ENCODE assay signal across 31 cellular contexts in genomic region chr11:22669368-22669767, GRCh38.
"Had no signal": no experiment of that assay in that cellular context is flagged by ENCODE, and none has a peak within 500 bp of the region (broad histone marks: within the 10 kb centered on the region; RNA-seq: fewer than 3 reads in every experiment).

No MANE protein-coding gene starts in this region.

- H3K4me3 ChIP-seq: ascending aorta, cardiac muscle cell had no signal

- H3K27ac Mint-ChIP-seq: activated B cell treated with CpG ODN at 0.5 μM for 24 hours; activated CD4-positive, alpha-beta memory T cell treated with anti-CD3 and anti-CD28 coated beads for 36 hours; activated naive CD4-positive, alpha-beta T cell treated with anti-CD3 and anti-CD28 coated beads, Interleukin-2, amount 50 U/mL, for 24 hours; activated naive CD8-positive, alpha-beta T cell treated with anti-CD3 and anti-CD28 coated beads, Interleukin-2, amount 10 ng/mL, durations not matched to agents 7 days and 5 days had no signal

- H3K36me3 Mint-ChIP-seq: activated CD4-positive, alpha-beta memory T cell treated with anti-CD3 and anti-CD28 coated beads for 36 hours; activated naive CD4-positive, alpha-beta T cell treated with anti-CD3 and anti-CD28 coated beads, Interleukin-2, amount 50 U/mL, for 24 hours; activated naive CD8-positive, alpha-beta T cell treated with anti-CD3 and anti-CD28 coated beads, Interleukin-2, amount 10 ng/mL, durations not matched to agents 7 days and 5 days had no signal

- H3K9me3 Mint-ChIP-seq: activated B cell treated with CpG ODN at 0.5 μM for 24 hours; activated CD4-positive, alpha-beta memory T cell treated with anti-CD3 and anti-CD28 coated beads for 36 hours; activated naive CD4-positive, alpha-beta T cell treated with anti-CD3 and anti-CD28 coated beads, Interleukin-2, amount 50 U/mL, for 24 hours; activated naive CD8-positive, alpha-beta T cell treated with anti-CD3 and anti-CD28 coated beads, Interleukin-2, amount 10 ng/mL, durations not matched to agents 7 days and 5 days; activated T-cell treated with anti-CD3 and anti-CD28 coated beads, Interleukin-2, amount 50 U/mL, for 4 hours had no signal

- H3K27ac ChIP-seq: ascending aorta, cardiac muscle cell, VCaP had no signal

- H3K9me3 ChIP-seq: ascending aorta had no signal

- DNase-seq: activated B cell treated with CpG ODN at 0.5 μM for 24 hours; activated CD4-positive, alpha-beta memory T cell treated with anti-CD3 and anti-CD28 coated beads for 36 hours; activated CD4-positive, alpha-beta T cell treated with anti-CD3 and anti-CD28 coated beads for 4 hours; activated CD4-positive, alpha-beta T cell treated with anti-CD3 and anti-CD28 coated beads, Interleukin-2, amount 50 U/mL, for 1 hour; activated CD4-positive, CD25-positive, alpha-beta regulatory T cell treated with anti-CD3 and anti-CD28 coated beads, Interleukin-2, amount 50 U/mL, for 72 hours; activated CD8-positive, alpha-beta memory T cell treated with anti-CD3 and anti-CD28 coated beads, Interleukin-2, amount 50 U/mL, for 4 hours; activated effector memory CD4-positive, alpha-beta T cell treated with Interleukin-2 at 50 U/mL for 16 hours; activated naive CD8-positive, alpha-beta T cell treated with anti-CD3 and anti-CD28 coated beads, Interleukin-2, amount 10 ng/mL, durations not matched to agents 7 days and 5 days; activated T-cell treated with anti-CD3 and anti-CD28 coated beads for 4 hours; activated T-cell treated with anti-CD3 and anti-CD28 coated beads, Interleukin-2, amount 50 U/mL, for 4 hours; amygdala; Karpas-422; NCI-H1048; NCI-H1105 treated with DMSO at 0.1 percent for 48 hours; NCI-H1436; NCI-H1694; NCI-H1930; NCI-H2081 treated with DMSO at 0.1 percent for 48 hours; NCI-H226; NCI-H446 treated with DMSO at 0.1 percent for 48 hours; NCI-H524; OCI-M1; Right ventricle myocardium superior; SW 1271; T-helper 1 cell; T-helper 2 cell; T-helper 9 cell had no signal

- H3K36me3 ChIP-seq: ascending aorta, cardiac muscle cell had no signal

- H3K4me3 Mint-ChIP-seq: activated B cell treated with CpG ODN at 0.5 μM for 24 hours; activated CD4-positive, alpha-beta memory T cell treated with anti-CD3 and anti-CD28 coated beads for 36 hours; activated naive CD4-positive, alpha-beta T cell treated with anti-CD3 and anti-CD28 coated beads, Interleukin-2, amount 50 U/mL, for 24 hours; activated naive CD8-positive, alpha-beta T cell treated with anti-CD3 and anti-CD28 coated beads, Interleukin-2, amount 10 ng/mL, durations not matched to agents 7 days and 5 days; activated T-cell treated with anti-CD3 and anti-CD28 coated beads, Interleukin-2, amount 50 U/mL, for 4 hours had no signal

- H3K27me3 ChIP-seq: ascending aorta, cardiac muscle cell had no signal
